1 cellular context compared by ENCODE assay signal in the genomic region with DNA sequence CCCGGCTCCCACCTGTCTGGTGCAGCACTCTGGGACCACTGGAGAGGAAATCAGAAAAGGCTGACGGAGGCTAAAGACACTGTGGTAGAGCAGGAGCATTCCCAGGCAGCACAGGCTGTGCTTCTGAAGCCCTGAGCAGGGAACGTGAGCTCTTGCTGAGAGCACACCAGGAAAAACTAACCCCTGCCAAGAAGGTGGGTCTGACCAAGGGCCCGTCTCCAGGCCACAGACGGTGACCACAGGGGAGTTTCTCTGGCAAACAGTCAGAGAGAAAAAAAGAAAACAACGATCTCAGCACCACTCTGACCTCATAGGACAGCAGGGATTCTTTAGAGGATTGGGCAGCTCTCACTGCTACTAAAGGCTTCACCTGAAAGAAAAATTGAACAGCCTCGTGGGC.
TF ChIP-seq lines count a peak whose summit lies in the region.

No MANE protein-coding gene starts in this region.

TF ChIP-seq in liver, 16 proteins besides CTCF, POLR2A, EP300 and RAD21 (continued from another document):
- TF ChIP-seq, protein P1, sequence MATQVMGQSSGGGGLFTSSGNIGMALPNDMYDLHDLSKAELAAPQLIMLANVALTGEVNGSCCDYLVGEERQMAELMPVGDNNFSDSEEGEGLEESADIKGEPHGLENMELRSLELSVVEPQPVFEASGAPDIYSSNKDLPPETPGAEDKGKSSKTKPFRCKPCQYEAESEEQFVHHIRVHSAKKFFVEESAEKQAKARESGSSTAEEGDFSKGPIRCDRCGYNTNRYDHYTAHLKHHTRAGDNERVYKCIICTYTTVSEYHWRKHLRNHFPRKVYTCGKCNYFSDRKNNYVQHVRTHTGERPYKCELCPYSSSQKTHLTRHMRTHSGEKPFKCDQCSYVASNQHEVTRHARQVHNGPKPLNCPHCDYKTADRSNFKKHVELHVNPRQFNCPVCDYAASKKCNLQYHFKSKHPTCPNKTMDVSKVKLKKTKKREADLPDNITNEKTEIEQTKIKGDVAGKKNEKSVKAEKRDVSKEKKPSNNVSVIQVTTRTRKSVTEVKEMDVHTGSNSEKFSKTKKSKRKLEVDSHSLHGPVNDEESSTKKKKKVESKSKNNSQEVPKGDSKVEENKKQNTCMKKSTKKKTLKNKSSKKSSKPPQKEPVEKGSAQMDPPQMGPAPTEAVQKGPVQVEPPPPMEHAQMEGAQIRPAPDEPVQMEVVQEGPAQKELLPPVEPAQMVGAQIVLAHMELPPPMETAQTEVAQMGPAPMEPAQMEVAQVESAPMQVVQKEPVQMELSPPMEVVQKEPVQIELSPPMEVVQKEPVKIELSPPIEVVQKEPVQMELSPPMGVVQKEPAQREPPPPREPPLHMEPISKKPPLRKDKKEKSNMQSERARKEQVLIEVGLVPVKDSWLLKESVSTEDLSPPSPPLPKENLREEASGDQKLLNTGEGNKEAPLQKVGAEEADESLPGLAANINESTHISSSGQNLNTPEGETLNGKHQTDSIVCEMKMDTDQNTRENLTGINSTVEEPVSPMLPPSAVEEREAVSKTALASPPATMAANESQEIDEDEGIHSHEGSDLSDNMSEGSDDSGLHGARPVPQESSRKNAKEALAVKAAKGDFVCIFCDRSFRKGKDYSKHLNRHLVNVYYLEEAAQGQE (IDR thresholded peaks at IDR 0.05), result peak; percentile 30
- TF ChIP-seq SP1 (IDR thresholded peaks at IDR 0.05) (peak; percentile 17), GABPA (IDR thresholded peaks at IDR 0.05 in 1 of 2, conservative IDR thresholded peaks at IDR 0.05 in 1 of 2) (no peak), YY1 (IDR thresholded peaks at IDR 0.05) (no peak), HNF4A (conservative IDR thresholded peaks at IDR 0.05) (peak; percentile 27 to 36), TAF1 (conservative IDR thresholded peaks at IDR 0.05) (no peak), JUND (IDR thresholded peaks at IDR 0.05) (no peak), ZBTB33 (IDR thresholded peaks at IDR 0.05) (no peak), EGR1 (IDR thresholded peaks at IDR 0.05; ENCODE audit: low read depth in 2 of 2) (no peak), FOXA1 (IDR thresholded peaks at IDR 0.05) (no peak)
- TF ChIP-seq, protein P2, sequence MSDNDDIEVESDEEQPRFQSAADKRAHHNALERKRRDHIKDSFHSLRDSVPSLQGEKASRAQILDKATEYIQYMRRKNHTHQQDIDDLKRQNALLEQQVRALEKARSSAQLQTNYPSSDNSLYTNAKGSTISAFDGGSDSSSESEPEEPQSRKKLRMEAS (IDR thresholded peaks at IDR 0.05), result peak; percentile 31
